In genomic region chr6:72944660-72945059, GRCh38 we compare ENCODE assay signal across 25 cellular contexts.
DNase-seq lines count a peak whose midpoint lies in the region; ATAC-seq, FAIRE-seq and TF ChIP-seq lines count a peak whose summit lies in the region.
"Had no signal": no experiment of that assay in that cellular context is flagged by ENCODE, and none has a peak within 500 bp of the region (broad histone marks: within the 10 kb centered on the region; RNA-seq: fewer than 3 reads in every experiment).

No MANE protein-coding gene starts in this region.

- H3K27ac ChIP-seq in smooth muscle cell (ENCODE audit: low read depth): peak overlapping the region; percentile 21
- H3K27ac ChIP-seq: BLaER1 treated with 17β-estradiol and CSF1 and Interleukin-3, amounts not matched to agents 10 nM and 100 nM; KMS-11 had no signal

- H3F3A ChIP-seq in smooth muscle cell (ENCODE audit: low read depth): no peaks in the 10 kb centered on the region

- peaks cover 1% of the 10 kb centered on the region for H3K4me1 ChIP-seq in smooth muscle cell (ENCODE audit: low read depth)
- H3K4me1 ChIP-seq: Caco-2 had no signal

- DNase-seq in H54 (ENCODE audit: insufficient read length, low spot score): no peak
- DNase-seq in amniotic epithelial cell (ENCODE audit: low read depth): peak; percentile 10
- DNase-seq in myocyte (ENCODE audit: low read depth): peak; percentile 79
- DNase-seq in smooth muscle cell (lab: John Stamatoyannopoulos, UW; ENCODE audit: unreplicated experiment): no peak
- no peak for DNase-seq in activated naive CD4-positive, alpha-beta T cell treated with Interleukin-2 at 50 U/mL for 16 hours
- DNase-seq in GDM1 (lab: John Stamatoyannopoulos, UW): no peak
- DNase-seq in T-cell: no peak
- DNase-seq: Caco-2; CD4-positive, alpha-beta memory T cell; DMS 273 treated with DMSO at 0.1 percent for 48 hours; DMS79 treated with DMSO at 0.1 percent for 48 hours; MV-4-11; NCI-H1417; NCI-H187; NCI-H2227 treated with DMSO at 0.1 percent for 48 hours; NCI-H510A treated with DMSO at 0.1 percent for 48 hours; NCI-H748 treated with DMSO at 0.1 percent for 48 hours; NK-92 treated with Interleukin-12 subunit alpha and Interleukin-12 subunit beta, amount 100 ng/mL, for 24 hours; SIG-M5 had no signal

- no peaks in the 10 kb centered on the region for H3K79me2 ChIP-seq in smooth muscle cell (ENCODE audit: low read depth)

- H3K9me3 ChIP-seq in smooth muscle cell (replicated peaks; ENCODE audit: low read depth): no peaks in the 10 kb centered on the region
- H3K9me3 ChIP-seq: Caco-2 had no signal

- no peaks in the 10 kb centered on the region for H3K36me3 Mint-ChIP-seq in T-cell
- H3K36me3 Mint-ChIP-seq: CD4-positive, alpha-beta memory T cell had no signal

- peak; percentile 64 for FAIRE-seq in H54 (lab: Jason Lieb, UNC)
- FAIRE-seq: GM18507, HTR-8/SVneo had no signal

- TF ChIP-seq CTCF in smooth muscle cell (IDR thresholded peaks at IDR 0.05; ENCODE audit: borderline replicate concordance, insufficient read depth, poor library complexity, severe bottlenecking): no peak

- 67% methylated on average over 2 of the region's 2 CpGs for WGBS in smooth muscle cell (ENCODE audit: low lambda C conversion rate)

- H3K27me3 ChIP-seq in smooth muscle cell (ENCODE audit: low read depth): no peaks in the 10 kb centered on the region
- H3K27me3 ChIP-seq: BLaER1 treated with 17β-estradiol and CSF1 and Interleukin-3, amounts not matched to agents 10 nM and 100 nM had no signal

- no peak for TF ChIP-seq POLR2A in H54 (IDR thresholded peaks at IDR 0.05; ENCODE audit: low read depth, low read length)

- H3K9me3 Mint-ChIP-seq in T-cell: no peaks in the 10 kb centered on the region
- H3K9me3 Mint-ChIP-seq: CD4-positive, alpha-beta memory T cell had no signal

- peak overlapping the region; percentile 17 for H3K4me2 ChIP-seq in smooth muscle cell
- H3K4me2 ChIP-seq: BLaER1 treated with 17β-estradiol and CSF1 and Interleukin-3, amounts not matched to agents 10 nM and 100 nM; KMS-11 had no signal

- no peak for ATAC-seq in T-cell (replicated peaks in 1 of 4)
- ATAC-seq in GM21737 (IDR thresholded peaks at IDR 0.05; ENCODE audit: unreplicated experiment): no peak
- ATAC-seq: SK-N-SH treated with all-trans-retinoic acid at 6 μM for 48 hours had no signal

- no peak overlapping the region for H3K4me3 ChIP-seq in smooth muscle cell
- H3K4me3 ChIP-seq: BLaER1 treated with 17β-estradiol and CSF1 and Interleukin-3, amounts not matched to agents 10 nM and 100 nM had no signal

- no peak overlapping the region for H2AFZ ChIP-seq in smooth muscle cell (ENCODE audit: low read depth)

- POLR2A ChIA-PET in T-cell (lab: Charles Lee): no interaction called here

- no peaks in the 10 kb centered on the region for H3K36me3 ChIP-seq in smooth muscle cell (ENCODE audit: low read depth)
- H3K36me3 ChIP-seq: BLaER1 treated with 17β-estradiol and CSF1 and Interleukin-3, amounts not matched to agents 10 nM and 100 nM had no signal

- H3K4me1 Mint-ChIP-seq in T-cell: no peaks in the 10 kb centered on the region
- H3K4me1 Mint-ChIP-seq: CD4-positive, alpha-beta memory T cell had no signal

- no peaks in the 10 kb centered on the region for H4K20me1 ChIP-seq in smooth muscle cell (ENCODE audit: low read depth)

- H3K9ac ChIP-seq in smooth muscle cell (ENCODE audit: low read depth): no peak overlapping the region
- H3K9ac ChIP-seq: BLaER1 treated with 17β-estradiol and CSF1 and Interleukin-3, amounts not matched to agents 10 nM and 100 nM; KMS-11 had no signal

- H3K27ac Mint-ChIP-seq in T-cell: no peak overlapping the region
- H3K27ac Mint-ChIP-seq: CD4-positive, alpha-beta memory T cell had no signal

- CTCF ChIA-PET in T-cell (lab: Charles Lee): no interaction called here

- no peak overlapping the region for H3K4me3 Mint-ChIP-seq in T-cell
- H3K4me3 Mint-ChIP-seq: CD4-positive, alpha-beta memory T cell had no signal

- H3K27me3 Mint-ChIP-seq in T-cell: no peaks in the 10 kb centered on the region
- H3K27me3 Mint-ChIP-seq: CD4-positive, alpha-beta memory T cell had no signal

Comparison
In these comparisons a context has a peak if more than half of its experiments do, and no peak if none do; other contexts are left out.
1. DNase-seq: peak in amniotic epithelial cell (single experiment) and myocyte (single experiment); none in H54 (single experiment), smooth muscle cell (single experiment), activated naive CD4-positive, alpha-beta T cell treated with Interleukin-2 at 50 U/mL for 16 hours (single experiment), GDM1 (single experiment) and T-cell (0 of 34).